ENCODE assay signal across 16 cellular contexts in genomic region chr7:155211173-155211572, GRCh38.
"Had no signal": no experiment of that assay in that cellular context is flagged by ENCODE, and none has a peak within 500 bp of the region (broad histone marks: within the 10 kb centered on the region; RNA-seq: fewer than 3 reads in every experiment).

No MANE protein-coding gene starts in this region.

- H3K27ac ChIP-seq: esophagus muscularis mucosa, gastroesophageal sphincter, hepatocyte had no signal

- H3K4me3 ChIP-seq: esophagus muscularis mucosa, gastroesophageal sphincter, hepatocyte, lung had no signal

- H3K79me2 ChIP-seq: hepatocyte had no signal

- H3K27ac Mint-ChIP-seq: naive B cell; stimulated activated naive B cell treated with anti-CD40 and anti-IgM and Interleukin-4, amounts not matched to agents 10 μg/mL and 1 μg/mL and 100 μg/mL, for 72 hours had no signal

- H3K36me3 ChIP-seq: esophagus muscularis mucosa, gastroesophageal sphincter had no signal

- H3K4me2 ChIP-seq: hepatocyte had no signal

- H2AFZ ChIP-seq: hepatocyte had no signal

- H3K27me3 ChIP-seq: hepatocyte had no signal

- H3K4me3 Mint-ChIP-seq: naive B cell; nephron progenitor cell; stimulated activated naive B cell treated with anti-CD40 and anti-IgM and Interleukin-4, amounts not matched to agents 10 μg/mL and 1 μg/mL and 100 μg/mL, for 72 hours had no signal

- ATAC-seq: gastroesophageal sphincter; left colon; left ventricle myocardium superior; sciatic nerve; stimulated activated naive B cell treated with anti-CD40 and anti-IgM and Interleukin-4, amounts not matched to agents 10 μg/mL and 1 μg/mL and 100 μg/mL, for 72 hours had no signal

- H3K36me3 Mint-ChIP-seq: naive B cell had no signal

- H3K9me3 ChIP-seq: esophagus muscularis mucosa, gastroesophageal sphincter had no signal

- DNase-seq: cortex of kidney; effector memory CD4-positive, alpha-beta T cell; foreskin fibroblast; left colon; left ventricle myocardium superior; mesendoderm; naive B cell; nephron progenitor cell; stimulated activated CD4-positive, alpha-beta T cell treated with anti-CD3 and anti-CD28 coated beads, Interleukin-2, amount 100 ng/mL, for 24 hours; stimulated activated CD4-positive, alpha-beta T cell treated with anti-CD3 and anti-CD28 coated beads, Interleukin-4, amount 100 ng/mL, for 4 hours; stimulated activated naive B cell treated with anti-CD40 and anti-IgM and Interleukin-4, amounts not matched to agents 10 μg/mL and 1 μg/mL and 100 μg/mL, for 72 hours had no signal
